ENCODE assay signal across 20 cellular contexts in the genomic region with DNA sequence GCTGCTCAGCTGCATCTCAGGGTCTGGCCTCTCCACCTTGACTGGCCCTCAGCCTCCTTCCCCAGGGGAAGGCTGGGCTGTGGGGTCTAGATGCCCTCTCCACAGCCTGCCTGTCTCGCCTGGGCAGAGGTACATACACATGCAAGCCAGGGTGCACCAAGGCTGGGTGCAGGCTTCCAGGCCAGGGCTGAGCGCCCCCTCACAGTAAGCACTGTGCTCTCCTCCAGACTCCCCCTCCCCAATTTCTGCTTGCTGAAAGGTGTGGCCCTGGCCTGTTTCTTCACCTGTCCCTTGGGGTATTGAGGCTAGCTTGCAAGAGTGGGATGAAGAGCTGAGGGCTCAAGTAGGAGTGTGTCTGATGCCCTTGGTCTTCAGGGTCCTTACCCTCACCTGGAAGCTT. TPM values are rescaled to one million over a fixed set of nuclear protein-coding genes. Genes with fewer than 3 reads are reported as not detected.
DNase-seq lines count a peak whose midpoint lies in the region; ATAC-seq and TF ChIP-seq lines count a peak whose summit lies in the region.
"Had no signal": no experiment of that assay in that cellular context is flagged by ENCODE, and none has a peak within 500 bp of the region (broad histone marks: within the 10 kb centered on the region; RNA-seq: fewer than 3 reads in every experiment).

No MANE protein-coding gene starts in this region.

- H3K18ac ChIP-seq in trophoblast cell (ENCODE audit: low read length), result peak overlapping the region; percentile 12

- H3K36me3 ChIP-seq in GM23338 (ENCODE audit: insufficient read depth), result no peaks in the 10 kb centered on the region
- peaks cover 20 to 33% of the 10 kb centered on the region in 2 experiments for H3K36me3 ChIP-seq in trophoblast cell (ENCODE audit: control insufficient read depth in 1 of 2, insufficient read depth in 2 of 2, low read length in 2 of 2)
- H3K36me3 ChIP-seq in tibial artery, result peaks cover 0 to 7% (median 0%) of the 10 kb centered on the region in 3 donors
- H3K36me3 ChIP-seq: ascending aorta had no signal

- peaks cover 6% of the 10 kb centered on the region for H3K79me1 ChIP-seq in trophoblast cell (ENCODE audit: low read length)

- no peaks in the 10 kb centered on the region for H3K79me2 ChIP-seq in GM23338 (replicated peaks; ENCODE audit: insufficient read depth)
- peaks cover 2% of the 10 kb centered on the region for H3K79me2 ChIP-seq in trophoblast cell (ENCODE audit: control insufficient read depth, insufficient read depth, low read length, poor library complexity)

- no peaks in the 10 kb centered on the region for H3K4me1 ChIP-seq in GM23338 (ENCODE audit: insufficient read depth)
- H3K4me1 ChIP-seq in trophoblast cell (ENCODE audit: control insufficient read depth in 1 of 2, insufficient read depth in 2 of 2, low read length in 2 of 2), result peaks cover 4 to 14% of the 10 kb centered on the region in 2 experiments
- H3K4me1 ChIP-seq in tibial artery, result peaks cover 0 to 15% (median 7%) of the 10 kb centered on the region in 4 donors

- H2AK5ac ChIP-seq in trophoblast cell (ENCODE audit: low read length), result no peak overlapping the region

- no peak overlapping the region for H3K4me2 ChIP-seq in GM23338
- no peak overlapping the region for H3K4me2 ChIP-seq in trophoblast cell (ENCODE audit: low read length)

- no peak overlapping the region for H4K91ac ChIP-seq in trophoblast cell (ENCODE audit: low read depth, low read length)

- no peaks in the 10 kb centered on the region for H3K27me3 Mint-ChIP-seq in activated T-cell treated with anti-CD3 and anti-CD28 coated beads, Interleukin-2, amount 50 U/mL, for 4 hours (ENCODE audit: low read depth)
- H3K27me3 Mint-ChIP-seq in GM23338 (ENCODE audit: insufficient read depth, low read depth, poor library complexity), result peaks cover 4% of the 10 kb centered on the region
- no peaks in the 10 kb centered on the region for H3K27me3 Mint-ChIP-seq in effector memory CD8-positive, alpha-beta T cell

- no peak overlapping the region for H3K14ac ChIP-seq in trophoblast cell (ENCODE audit: low read length)

- H2BK120ac ChIP-seq in trophoblast cell (ENCODE audit: insufficient read depth, low read length, poor library complexity), result no peak overlapping the region

- H3K4ac ChIP-seq in trophoblast cell (ENCODE audit: low read depth, low read length), result no peak overlapping the region

- no peak overlapping the region for H4K12ac ChIP-seq in trophoblast cell (ENCODE audit: low read depth, low read length)

- peaks cover 5% of the 10 kb centered on the region for H3K9me3 ChIP-seq in trophoblast cell (ENCODE audit: insufficient read depth, low read depth, low read length)
- no peaks in the 10 kb centered on the region for H3K9me3 ChIP-seq in tibial artery
- H3K9me3 ChIP-seq: ascending aorta, spleen had no signal

- H3K9me3 Mint-ChIP-seq in activated T-cell treated with anti-CD3 and anti-CD28 coated beads, Interleukin-2, amount 50 U/mL, for 4 hours, result no peaks in the 10 kb centered on the region
- H3K9me3 Mint-ChIP-seq in GM23338, result no peaks in the 10 kb centered on the region; the same call in 2 of the 3 replicates
- no peaks in the 10 kb centered on the region for H3K9me3 Mint-ChIP-seq in effector memory CD8-positive, alpha-beta T cell
- H3K9me3 Mint-ChIP-seq: activated naive CD4-positive, alpha-beta T cell treated with anti-CD3 and anti-CD28 coated beads, Interleukin-2, amount 50 U/mL, for 72 hours had no signal

- H2AFZ ChIP-seq in GM23338 (no peak overlapping the region), trophoblast cell (ENCODE audit: insufficient read depth, low read length, poor library complexity) (no peak overlapping the region)

- no peak overlapping the region for H3K23ac ChIP-seq in trophoblast cell (ENCODE audit: low read length)

- H3K9ac ChIP-seq in trophoblast cell (ENCODE audit: low read length), result no peak overlapping the region

- H3K4me3 ChIP-seq in GM23338, result no peak overlapping the region
- H3K4me3 ChIP-seq in trophoblast cell (ENCODE audit: low read depth, low read length), result no peak overlapping the region
- H3K4me3 ChIP-seq in tibial artery, result no peak overlapping the region
- H3K4me3 ChIP-seq: ascending aorta, spleen had no signal

- H3K4me3 Mint-ChIP-seq in activated T-cell treated with anti-CD3 and anti-CD28 coated beads, Interleukin-2, amount 50 U/mL, for 4 hours, result peak overlapping the region; percentile 6
- no peak overlapping the region for H3K4me3 Mint-ChIP-seq in GM23338
- H3K4me3 Mint-ChIP-seq in effector memory CD8-positive, alpha-beta T cell, result no peak overlapping the region

- no peak for DNase-seq in activated T-cell treated with anti-CD3 and anti-CD28 coated beads, Interleukin-2, amount 50 U/mL, for 4 hours
- DNase-seq in activated T-cell treated with anti-CD3 and anti-CD28 coated beads for 4 hours, result no peak
- DNase-seq in GM23338 (ENCODE audit: low spot score), result no peak
- no peak for DNase-seq in effector memory CD8-positive, alpha-beta T cell
- no peak for DNase-seq in trophoblast cell
- DNase-seq in tibial artery, result no peak
- DNase-seq: C1 segment of cervical spinal cord; effector CD4-positive, alpha-beta T cell; foreskin melanocyte; KBM-7; NCI-H2171; NCI-H526; nucleus accumbens; spleen; stimulated activated CD4-positive, alpha-beta T cell treated with anti-CD3 and anti-CD28 coated beads, Interleukin-4, amount 100 ng/mL, for 24 hours had no signal

- TF ChIP-seq CTCF in GM23338 (conservative IDR thresholded peaks at IDR 0.05; ENCODE audit: low read depth in 2 of 2) (no peak), tibial artery (IDR thresholded peaks at IDR 0.05) (no peak)

- intact Hi-C loops in tibial artery (cut with DNase I; ENCODE audit: low total_unique reads), result loop anchor here (10.0 kb wide), 1 partner anchor 214 kb away; no protein-coding TSS in a partner anchor

- no peak overlapping the region for H3K27ac Mint-ChIP-seq in GM23338
- peak overlapping the region; percentile 49 to 92 for H3K27ac Mint-ChIP-seq in effector memory CD8-positive, alpha-beta T cell

- no peaks in the 10 kb centered on the region for H3K9me2 ChIP-seq in GM23338 (ENCODE audit: insufficient read depth)

- H3F3A ChIP-seq in GM23338 (replicated peaks; ENCODE audit: low read depth), result 0 out of 2 replicates have a peak, but pooled peaks cover 2% of the 10 kb centered on the region

- no peaks in the 10 kb centered on the region; the same call in 1 of the 2 replicates for H4K20me1 ChIP-seq in GM23338 (replicated peaks; ENCODE audit: insufficient read depth)

- no peak overlapping the region for H2BK12ac ChIP-seq in trophoblast cell (ENCODE audit: low read length)

- no peak for ATAC-seq in activated T-cell treated with anti-CD3 and anti-CD28 coated beads, Interleukin-2, amount 50 U/mL, for 4 hours
- ATAC-seq in GM23338 (no peak), GM21529 (IDR thresholded peaks at IDR 0.05; ENCODE audit: unreplicated experiment) (no peak), HG02571 (IDR thresholded peaks at IDR 0.05; ENCODE audit: unreplicated experiment) (no peak)
- peak; percentile 13 for ATAC-seq in effector memory CD8-positive, alpha-beta T cell (replicated peaks)
- ATAC-seq: esophagus mucosa had no signal

- WGBS in trophoblast cell (ENCODE audit: extremely low coverage, insufficient coverage, insufficient read length), result no CpG with 5 or more reads among the region's 2 CpGs

- H3K27me3 ChIP-seq in GM23338 (ENCODE audit: insufficient read depth) (no peaks in the 10 kb centered on the region), trophoblast cell (ENCODE audit: insufficient read depth, low read length) (no peaks in the 10 kb centered on the region), tibial artery (no peaks in the 10 kb centered on the region)
- H3K27me3 ChIP-seq: ascending aorta, spleen had no signal

- H3K36me3 Mint-ChIP-seq in activated T-cell treated with anti-CD3 and anti-CD28 coated beads, Interleukin-2, amount 50 U/mL, for 4 hours (ENCODE audit: insufficient read depth), result peaks cover 9% of the 10 kb centered on the region
- no peaks in the 10 kb centered on the region for H3K36me3 Mint-ChIP-seq in GM23338 (ENCODE audit: low read depth)
- H3K36me3 Mint-ChIP-seq in effector memory CD8-positive, alpha-beta T cell (ENCODE audit: insufficient read depth), result peaks cover 87% of the 10 kb centered on the region

- H3K4me1 Mint-ChIP-seq in activated T-cell treated with anti-CD3 and anti-CD28 coated beads, Interleukin-2, amount 50 U/mL, for 4 hours (ENCODE audit: low read depth), result no peaks in the 10 kb centered on the region
- H3K4me1 Mint-ChIP-seq in GM23338, result peaks cover 5% of the 10 kb centered on the region
- peaks cover 0 to 5% of the 10 kb centered on the region in 2 donors for H3K4me1 Mint-ChIP-seq in effector memory CD8-positive, alpha-beta T cell (ENCODE audit: low read depth in 2 of 2)

- H3K27ac ChIP-seq in GM23338 (ENCODE audit: low read depth), result no peak overlapping the region
- H3K27ac ChIP-seq in trophoblast cell (ENCODE audit: low read depth, low read length), result no peak overlapping the region
- H3K27ac ChIP-seq in tibial artery, result no peak overlapping the region

- H2BK5ac ChIP-seq in trophoblast cell (ENCODE audit: low read depth, low read length, poor library complexity), result no peak overlapping the region

- no peak overlapping the region for H4K8ac ChIP-seq in trophoblast cell (ENCODE audit: low read depth, low read length)

RNA-seq across cellular contexts. Expression of gene RELT, which starts 22.5 kb away (rescaled TPM):
- total RNA-seq in activated T-cell treated with anti-CD3 and anti-CD28 coated beads, Interleukin-2, amount 50 U/mL, for 4 hours, result 10 to 100 TPM; 31.3 to 36.6 (median 32.5) TPM
- total RNA-seq in GM23338 (2014; rRNA removed; shearing (Covaris generic)), result 6.2 and 6.3 TPM in 2 replicates
- 2.0 and 2.1 TPM in 2 replicates for polyA plus RNA-seq in GM23338 (2016; fragmentation: Nextera tagmentation; extraction: Ambion mirVana)
- polyA plus RNA-seq in trophoblast cell (2013), result 24.5 and 27.6 TPM in 2 replicates
